In genomic region chr17:32079747-32080146, GRCh38 we compare ENCODE assay signal across 8 cellular contexts.
A peak's percentile ranks its signal among the peaks of the same experiment; 100 is the strongest.
DNase-seq lines count a peak whose midpoint lies in the region; ATAC-seq, FAIRE-seq and TF ChIP-seq lines count a peak whose summit lies in the region.
"Not testable (repeated sequence)": the region's sequence is repeated elsewhere in the genome, so short reads cannot be mapped to it uniquely, and the experiment has no call there.

No MANE protein-coding gene starts in this region.

- not testable (repeated sequence) for BruUV-seq in endothelial cell of umbilical vein (replicated peaks; lab: Mats Ljungman, UMichigan)

- peak overlapping the region; percentile 93 for H3K27ac Mint-ChIP-seq in activated T-cell treated with anti-CD3 and anti-CD28 coated beads, Interleukin-2, amount 50 U/mL, for 24 hours
- H3K27ac Mint-ChIP-seq in nephron progenitor cell = not testable (repeated sequence)
- peak overlapping the region; percentile 62 for H3K27ac Mint-ChIP-seq in stimulated activated naive B cell treated with anti-CD40 and anti-IgM and Interleukin-4, amounts not matched to agents 10 μg/mL and 1 μg/mL and 100 μg/mL, for 72 hours

- ATAC-seq in GM21723 (IDR thresholded peaks at IDR 0.05; ENCODE audit: unreplicated experiment) = peak; percentile 90
- ATAC-seq in stimulated activated naive B cell treated with anti-CD40 and anti-IgM and Interleukin-4, amounts not matched to agents 10 μg/mL and 1 μg/mL and 100 μg/mL, for 72 hours (replicated peaks) = peak; percentile 83 to 86

- H3K36me3 Mint-ChIP-seq in activated T-cell treated with anti-CD3 and anti-CD28 coated beads, Interleukin-2, amount 50 U/mL, for 24 hours (ENCODE audit: low read depth); nephron progenitor cell (ENCODE audit: low read depth); stimulated activated naive B cell treated with anti-CD40 and anti-IgM and Interleukin-4, amounts not matched to agents 10 μg/mL and 1 μg/mL and 100 μg/mL, for 72 hours: not testable (repeated sequence)

- POLR2A ChIA-PET in endothelial cell of umbilical vein (lab: Charles Lee) = not testable (repeated sequence)

- H3K4me3 ChIP-seq in SJCRH30; endothelial cell of umbilical vein (replicated peaks in 1 of 3; ENCODE audit: insufficient read depth in 1 of 3, low read depth in 1 of 3, low read length in 3 of 3): not testable (repeated sequence)

- peak overlapping the region; percentile 34 for H3K4me2 ChIP-seq in endothelial cell of umbilical vein (ENCODE audit: insufficient read depth, low read length)

- peak; percentile 49 for FAIRE-seq in endothelial cell of umbilical vein (lab: Jason Lieb, UNC)

- H3K36me3 ChIP-seq in KOPT-K1 (ENCODE audit: insufficient read depth, low read length); SJCRH30; endothelial cell of umbilical vein (ENCODE audit: control insufficient read depth in 2 of 2, extremely low read depth in 1 of 2, insufficient read depth in 2 of 2, low read length in 2 of 2): not testable (repeated sequence)

- H3K9me1 ChIP-seq in endothelial cell of umbilical vein (replicated peaks; ENCODE audit: control insufficient read depth, extremely low read depth, insufficient read depth, low read length) = not testable (repeated sequence)

- intact Hi-C loops in endothelial cell of umbilical vein (cut with micrococcal nuclease) = not testable (repeated sequence)

- dilution Hi-C loops in endothelial cell of umbilical vein (cut with MboI; ENCODE audit: extremely low pct_ligation_motif_present, low sequenced_read_pairs) = not testable (repeated sequence)

- not testable (repeated sequence) for H4K20me1 ChIP-seq in endothelial cell of umbilical vein (replicated peaks; ENCODE audit: control insufficient read depth, extremely low read depth, insufficient read depth, low read length)

- not testable (repeated sequence) for TF ChIP-seq POLR2A in endothelial cell of umbilical vein (IDR thresholded peaks at IDR 0.05; ENCODE audit: low read depth, low read length)

- CTCF ChIA-PET in endothelial cell of umbilical vein (lab: Charles Lee) = not testable (repeated sequence)

- TF ChIP-seq CTCF in endothelial cell of umbilical vein (IDR thresholded peaks at IDR 0.05; ENCODE audit: extremely low read depth in 1 of 2, insufficient read depth in 1 of 2, low read depth in 1 of 2, low read length in 2 of 2); nephron progenitor cell (IDR thresholded peaks at IDR 0.05): not testable (repeated sequence)

- H3K9ac ChIP-seq in endothelial cell of umbilical vein (replicated peaks; ENCODE audit: extremely low read depth, insufficient read depth, low read length) = not testable (repeated sequence)

- H3K9me3 Mint-ChIP-seq in activated T-cell treated with anti-CD3 and anti-CD28 coated beads, Interleukin-2, amount 50 U/mL, for 24 hours; nephron progenitor cell; stimulated activated naive B cell treated with anti-CD40 and anti-IgM and Interleukin-4, amounts not matched to agents 10 μg/mL and 1 μg/mL and 100 μg/mL, for 72 hours: not testable (repeated sequence)

- not testable (repeated sequence) for H2AFZ ChIP-seq in endothelial cell of umbilical vein (ENCODE audit: low read depth, low read length)

- H3K4me1 ChIP-seq in SJCRH30; endothelial cell of umbilical vein (ENCODE audit: control insufficient read depth, extremely low read depth, insufficient read depth, low read length): not testable (repeated sequence)

- not testable (repeated sequence) for H3K27me3 Mint-ChIP-seq in activated T-cell treated with anti-CD3 and anti-CD28 coated beads, Interleukin-2, amount 50 U/mL, for 24 hours; nephron progenitor cell (ENCODE audit: low read depth, poor library complexity); stimulated activated naive B cell treated with anti-CD40 and anti-IgM and Interleukin-4, amounts not matched to agents 10 μg/mL and 1 μg/mL and 100 μg/mL, for 72 hours

- H3K27ac ChIP-seq in KOPT-K1 (ENCODE audit: low read depth, low read length, poor library complexity, severe bottlenecking) = peak overlapping the region; percentile 39
- H3K27ac ChIP-seq in SJCRH30; endothelial cell of umbilical vein (ENCODE audit: insufficient read depth, low read depth, low read length): not testable (repeated sequence)

- not testable (repeated sequence) for H3K79me2 ChIP-seq in endothelial cell of umbilical vein (ENCODE audit: control insufficient read depth, insufficient read depth, low read length)

- peak overlapping the region; percentile 69 for H3K4me3 Mint-ChIP-seq in activated T-cell treated with anti-CD3 and anti-CD28 coated beads, Interleukin-2, amount 50 U/mL, for 24 hours
- H3K4me3 Mint-ChIP-seq in nephron progenitor cell = not testable (repeated sequence)
- H3K4me3 Mint-ChIP-seq in stimulated activated naive B cell treated with anti-CD40 and anti-IgM and Interleukin-4, amounts not matched to agents 10 μg/mL and 1 μg/mL and 100 μg/mL, for 72 hours = peak overlapping the region; percentile 53 to 69

- H3K4me1 Mint-ChIP-seq in activated T-cell treated with anti-CD3 and anti-CD28 coated beads, Interleukin-2, amount 50 U/mL, for 24 hours (ENCODE audit: low read depth); nephron progenitor cell; stimulated activated naive B cell treated with anti-CD40 and anti-IgM and Interleukin-4, amounts not matched to agents 10 μg/mL and 1 μg/mL and 100 μg/mL, for 72 hours: not testable (repeated sequence)

- H3K27me3 ChIP-seq in SJCRH30; endothelial cell of umbilical vein (ENCODE audit: control insufficient read depth in 2 of 2, insufficient read depth in 2 of 2, low read length in 2 of 2): not testable (repeated sequence)

- not testable (repeated sequence) for H3K9me3 ChIP-seq in KOPT-K1 (ENCODE audit: insufficient read depth, low read length, poor library complexity, severe bottlenecking); SJCRH30 (replicated peaks); endothelial cell of umbilical vein (replicated peaks; ENCODE audit: control insufficient read depth, insufficient read depth, low read length)

- DNase-seq in DMS79 treated with DMSO at 0.1 percent for 48 hours (lab: John Stamatoyannopoulos, UW) (peak; percentile 23), SJCRH30 (peak; percentile 60 to 66), endothelial cell of umbilical vein (ENCODE audit: low read depth, low spot score) (peak; percentile 69), nephron progenitor cell (peak; percentile 27)
- DNase-seq in activated T-cell treated with anti-CD3 and anti-CD28 coated beads, Interleukin-2, amount 50 U/mL, for 24 hours = peak; percentile 72
- DNase-seq in stimulated activated naive B cell treated with anti-CD40 and anti-IgM and Interleukin-4, amounts not matched to agents 10 μg/mL and 1 μg/mL and 100 μg/mL, for 72 hours = peak; percentile 57
